In genomic region chr14:69484444-69485113, GRCh38 we compare ENCODE assay signal across 2 cellular contexts.
TF ChIP-seq lines count a peak whose summit lies in the region.

TSS of gene PLEKHD1 (plus strand) at chr14:69484728. CDS start at chr14:69484966, 238 bp downstream.

TF ChIP-seq in GM23338, 12 proteins besides CTCF, POLR2A, EP300 and RAD21 (continued from another document):
- TF ChIP-seq, protein P1, sequence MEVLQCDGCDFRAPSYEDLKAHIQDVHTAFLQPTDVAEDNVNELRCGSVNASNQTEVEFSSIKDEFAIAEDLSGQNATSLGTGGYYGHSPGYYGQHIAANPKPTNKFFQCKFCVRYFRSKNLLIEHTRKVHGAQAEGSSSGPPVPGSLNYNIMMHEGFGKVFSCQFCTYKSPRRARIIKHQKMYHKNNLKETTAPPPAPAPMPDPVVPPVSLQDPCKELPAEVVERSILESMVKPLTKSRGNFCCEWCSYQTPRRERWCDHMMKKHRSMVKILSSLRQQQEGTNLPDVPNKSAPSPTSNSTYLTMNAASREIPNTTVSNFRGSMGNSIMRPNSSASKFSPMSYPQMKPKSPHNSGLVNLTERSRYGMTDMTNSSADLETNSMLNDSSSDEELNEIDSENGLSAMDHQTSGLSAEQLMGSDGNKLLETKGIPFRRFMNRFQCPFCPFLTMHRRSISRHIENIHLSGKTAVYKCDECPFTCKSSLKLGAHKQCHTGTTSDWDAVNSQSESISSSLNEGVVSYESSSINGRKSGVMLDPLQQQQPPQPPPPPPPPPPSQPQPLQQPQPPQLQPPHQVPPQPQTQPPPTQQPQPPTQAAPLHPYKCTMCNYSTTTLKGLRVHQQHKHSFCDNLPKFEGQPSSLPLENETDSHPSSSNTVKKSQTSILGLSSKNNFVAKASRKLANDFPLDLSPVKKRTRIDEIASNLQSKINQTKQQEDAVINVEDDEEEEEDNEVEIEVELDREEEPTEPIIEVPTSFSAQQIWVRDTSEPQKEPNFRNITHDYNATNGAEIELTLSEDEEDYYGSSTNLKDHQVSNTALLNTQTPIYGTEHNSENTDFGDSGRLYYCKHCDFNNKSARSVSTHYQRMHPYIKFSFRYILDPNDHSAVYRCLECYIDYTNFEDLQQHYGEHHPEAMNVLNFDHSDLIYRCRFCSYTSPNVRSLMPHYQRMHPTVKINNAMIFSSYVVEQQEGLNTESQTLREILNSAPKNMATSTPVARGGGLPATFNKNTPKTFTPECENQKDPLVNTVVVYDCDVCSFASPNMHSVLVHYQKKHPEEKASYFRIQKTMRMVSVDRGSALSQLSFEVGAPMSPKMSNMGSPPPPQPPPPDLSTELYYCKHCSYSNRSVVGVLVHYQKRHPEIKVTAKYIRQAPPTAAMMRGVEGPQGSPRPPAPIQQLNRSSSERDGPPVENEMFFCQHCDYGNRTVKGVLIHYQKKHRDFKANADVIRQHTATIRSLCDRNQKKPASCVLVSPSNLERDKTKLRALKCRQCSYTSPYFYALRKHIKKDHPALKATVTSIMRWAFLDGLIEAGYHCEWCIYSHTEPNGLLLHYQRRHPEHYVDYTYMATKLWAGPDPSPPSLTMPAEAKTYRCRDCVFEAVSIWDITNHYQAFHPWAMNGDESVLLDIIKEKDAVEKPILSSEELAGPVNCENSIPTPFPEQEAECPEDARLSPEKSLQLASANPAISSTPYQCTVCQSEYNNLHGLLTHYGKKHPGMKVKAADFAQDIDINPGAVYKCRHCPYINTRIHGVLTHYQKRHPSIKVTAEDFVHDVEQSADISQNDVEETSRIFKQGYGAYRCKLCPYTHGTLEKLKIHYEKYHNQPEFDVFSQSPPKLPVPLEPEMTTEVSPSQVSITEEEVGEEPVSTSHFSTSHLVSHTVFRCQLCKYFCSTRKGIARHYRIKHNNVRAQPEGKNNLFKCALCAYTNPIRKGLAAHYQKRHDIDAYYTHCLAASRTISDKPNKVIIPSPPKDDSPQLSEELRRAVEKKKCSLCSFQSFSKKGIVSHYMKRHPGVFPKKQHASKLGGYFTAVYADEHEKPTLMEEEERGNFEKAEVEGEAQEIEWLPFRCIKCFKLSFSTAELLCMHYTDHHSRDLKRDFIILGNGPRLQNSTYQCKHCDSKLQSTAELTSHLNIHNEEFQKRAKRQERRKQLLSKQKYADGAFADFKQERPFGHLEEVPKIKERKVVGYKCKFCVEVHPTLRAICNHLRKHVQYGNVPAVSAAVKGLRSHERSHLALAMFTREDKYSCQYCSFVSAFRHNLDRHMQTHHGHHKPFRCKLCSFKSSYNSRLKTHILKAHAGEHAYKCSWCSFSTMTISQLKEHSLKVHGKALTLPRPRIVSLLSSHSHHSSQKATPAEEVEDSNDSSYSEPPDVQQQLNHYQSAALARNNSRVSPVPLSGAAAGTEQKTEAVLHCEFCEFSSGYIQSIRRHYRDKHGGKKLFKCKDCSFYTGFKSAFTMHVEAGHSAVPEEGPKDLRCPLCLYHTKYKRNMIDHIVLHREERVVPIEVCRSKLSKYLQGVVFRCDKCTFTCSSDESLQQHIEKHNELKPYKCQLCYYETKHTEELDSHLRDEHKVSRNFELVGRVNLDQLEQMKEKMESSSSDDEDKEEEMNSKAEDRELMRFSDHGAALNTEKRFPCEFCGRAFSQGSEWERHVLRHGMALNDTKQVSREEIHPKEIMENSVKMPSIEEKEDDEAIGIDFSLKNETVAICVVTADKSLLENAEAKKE (CRISPR knock-in tag; IDR thresholded peaks at IDR 0.05) = no peak
- TF ChIP-seq EZH2 (IDR thresholded peaks at IDR 0.05; ENCODE audit: low read depth, unreplicated experiment) (no peak), EZH2phosphoT487 (IDR thresholded peaks at IDR 0.05; ENCODE audit: unreplicated experiment) (no peak)
- TF ChIP-seq, protein P2, sequence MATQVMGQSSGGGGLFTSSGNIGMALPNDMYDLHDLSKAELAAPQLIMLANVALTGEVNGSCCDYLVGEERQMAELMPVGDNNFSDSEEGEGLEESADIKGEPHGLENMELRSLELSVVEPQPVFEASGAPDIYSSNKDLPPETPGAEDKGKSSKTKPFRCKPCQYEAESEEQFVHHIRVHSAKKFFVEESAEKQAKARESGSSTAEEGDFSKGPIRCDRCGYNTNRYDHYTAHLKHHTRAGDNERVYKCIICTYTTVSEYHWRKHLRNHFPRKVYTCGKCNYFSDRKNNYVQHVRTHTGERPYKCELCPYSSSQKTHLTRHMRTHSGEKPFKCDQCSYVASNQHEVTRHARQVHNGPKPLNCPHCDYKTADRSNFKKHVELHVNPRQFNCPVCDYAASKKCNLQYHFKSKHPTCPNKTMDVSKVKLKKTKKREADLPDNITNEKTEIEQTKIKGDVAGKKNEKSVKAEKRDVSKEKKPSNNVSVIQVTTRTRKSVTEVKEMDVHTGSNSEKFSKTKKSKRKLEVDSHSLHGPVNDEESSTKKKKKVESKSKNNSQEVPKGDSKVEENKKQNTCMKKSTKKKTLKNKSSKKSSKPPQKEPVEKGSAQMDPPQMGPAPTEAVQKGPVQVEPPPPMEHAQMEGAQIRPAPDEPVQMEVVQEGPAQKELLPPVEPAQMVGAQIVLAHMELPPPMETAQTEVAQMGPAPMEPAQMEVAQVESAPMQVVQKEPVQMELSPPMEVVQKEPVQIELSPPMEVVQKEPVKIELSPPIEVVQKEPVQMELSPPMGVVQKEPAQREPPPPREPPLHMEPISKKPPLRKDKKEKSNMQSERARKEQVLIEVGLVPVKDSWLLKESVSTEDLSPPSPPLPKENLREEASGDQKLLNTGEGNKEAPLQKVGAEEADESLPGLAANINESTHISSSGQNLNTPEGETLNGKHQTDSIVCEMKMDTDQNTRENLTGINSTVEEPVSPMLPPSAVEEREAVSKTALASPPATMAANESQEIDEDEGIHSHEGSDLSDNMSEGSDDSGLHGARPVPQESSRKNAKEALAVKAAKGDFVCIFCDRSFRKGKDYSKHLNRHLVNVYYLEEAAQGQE (IDR thresholded peaks at IDR 0.05; ENCODE audit: unreplicated experiment) = no peak

TF ChIP-seq in WTC11, 78 proteins besides CTCF, POLR2A, EP300 and RAD21 (continued from another document and continues in another):
- TF ChIP-seq MXD4 (CRISPR knock-in tag; IDR thresholded peaks at IDR 0.05; ENCODE audit: borderline replicate concordance) (no peak), CREM (CRISPR knock-in tag; IDR thresholded peaks at IDR 0.05) (no peak), MLX (CRISPR knock-in tag; IDR thresholded peaks at IDR 0.05) (no peak), RELA (CRISPR knock-in tag; IDR thresholded peaks at IDR 0.05; ENCODE audit: borderline replicate concordance) (no peak), ZNF232 (CRISPR knock-in tag; IDR thresholded peaks at IDR 0.05) (no peak), ETV6 (CRISPR knock-in tag; IDR thresholded peaks at IDR 0.05) (no peak), ZNF138 (CRISPR knock-in tag; conservative IDR thresholded peaks at IDR 0.05) (0 out of 2 replicates have a peak, but pooled peaks have one; percentile 45), ZNF317 (CRISPR knock-in tag; IDR thresholded peaks at IDR 0.05; ENCODE audit: borderline replicate concordance, low read depth) (no peak), ERG (CRISPR knock-in tag; IDR thresholded peaks at IDR 0.05) (no peak), E2F1 (CRISPR knock-in tag; IDR thresholded peaks at IDR 0.05) (0 out of 2 replicates have a peak, but pooled peaks have one; percentile 67), FOXP1 (CRISPR knock-in tag; IDR thresholded peaks at IDR 0.05; ENCODE audit: borderline replicate concordance) (no peak; the same call in 1 of the 2 replicates), NR3C1 (CRISPR knock-in tag; conservative IDR thresholded peaks at IDR 0.05; ENCODE audit: low read depth) (no peak), SOX15 (CRISPR knock-in tag; IDR thresholded peaks at IDR 0.05) (no peak), FOXK1 (CRISPR knock-in tag; IDR thresholded peaks at IDR 0.05) (peak; percentile 5; the same call in 1 of the 2 replicates), TCF7 (CRISPR knock-in tag; IDR thresholded peaks at IDR 0.05; ENCODE audit: low read depth) (0 out of 2 replicates have a peak, but pooled peaks have one; percentile 53), ZNF671 (CRISPR knock-in tag; IDR thresholded peaks at IDR 0.05) (no peak), TP53 (CRISPR knock-in tag; IDR thresholded peaks at IDR 0.05) (no peak; the same call in 1 of the 2 replicates), KAT7 (CRISPR knock-in tag; IDR thresholded peaks at IDR 0.05; ENCODE audit: borderline replicate concordance) (no peak), NFATC4 (CRISPR knock-in tag; IDR thresholded peaks at IDR 0.05) (no peak), EMX1 (CRISPR knock-in tag; IDR thresholded peaks at IDR 0.05) (no peak), ZBTB43 (CRISPR knock-in tag; IDR thresholded peaks at IDR 0.05) (no peak; the same call in 1 of the 2 replicates), OVOL2 (CRISPR knock-in tag; IDR thresholded peaks at IDR 0.05; ENCODE audit: borderline replicate concordance) (no peak), CBFB (CRISPR knock-in tag; IDR thresholded peaks at IDR 0.05; ENCODE audit: low read depth) (no peak), TEAD4 (CRISPR knock-in tag; IDR thresholded peaks at IDR 0.05) (no peak), GTF2I (CRISPR knock-in tag; conservative IDR thresholded peaks at IDR 0.05) (no peak), TEAD1 (CRISPR knock-in tag; IDR thresholded peaks at IDR 0.05) (no peak)
- TF ChIP-seq, protein P3, sequence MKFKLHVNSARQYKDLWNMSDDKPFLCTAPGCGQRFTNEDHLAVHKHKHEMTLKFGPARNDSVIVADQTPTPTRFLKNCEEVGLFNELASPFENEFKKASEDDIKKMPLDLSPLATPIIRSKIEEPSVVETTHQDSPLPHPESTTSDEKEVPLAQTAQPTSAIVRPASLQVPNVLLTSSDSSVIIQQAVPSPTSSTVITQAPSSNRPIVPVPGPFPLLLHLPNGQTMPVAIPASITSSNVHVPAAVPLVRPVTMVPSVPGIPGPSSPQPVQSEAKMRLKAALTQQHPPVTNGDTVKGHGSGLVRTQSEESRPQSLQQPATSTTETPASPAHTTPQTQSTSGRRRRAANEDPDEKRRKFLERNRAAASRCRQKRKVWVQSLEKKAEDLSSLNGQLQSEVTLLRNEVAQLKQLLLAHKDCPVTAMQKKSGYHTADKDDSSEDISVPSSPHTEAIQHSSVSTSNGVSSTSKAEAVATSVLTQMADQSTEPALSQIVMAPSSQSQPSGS (CRISPR knock-in tag; IDR thresholded peaks at IDR 0.05; ENCODE audit: borderline replicate concordance, low read depth) = no peak
- TF ChIP-seq, protein P4, sequence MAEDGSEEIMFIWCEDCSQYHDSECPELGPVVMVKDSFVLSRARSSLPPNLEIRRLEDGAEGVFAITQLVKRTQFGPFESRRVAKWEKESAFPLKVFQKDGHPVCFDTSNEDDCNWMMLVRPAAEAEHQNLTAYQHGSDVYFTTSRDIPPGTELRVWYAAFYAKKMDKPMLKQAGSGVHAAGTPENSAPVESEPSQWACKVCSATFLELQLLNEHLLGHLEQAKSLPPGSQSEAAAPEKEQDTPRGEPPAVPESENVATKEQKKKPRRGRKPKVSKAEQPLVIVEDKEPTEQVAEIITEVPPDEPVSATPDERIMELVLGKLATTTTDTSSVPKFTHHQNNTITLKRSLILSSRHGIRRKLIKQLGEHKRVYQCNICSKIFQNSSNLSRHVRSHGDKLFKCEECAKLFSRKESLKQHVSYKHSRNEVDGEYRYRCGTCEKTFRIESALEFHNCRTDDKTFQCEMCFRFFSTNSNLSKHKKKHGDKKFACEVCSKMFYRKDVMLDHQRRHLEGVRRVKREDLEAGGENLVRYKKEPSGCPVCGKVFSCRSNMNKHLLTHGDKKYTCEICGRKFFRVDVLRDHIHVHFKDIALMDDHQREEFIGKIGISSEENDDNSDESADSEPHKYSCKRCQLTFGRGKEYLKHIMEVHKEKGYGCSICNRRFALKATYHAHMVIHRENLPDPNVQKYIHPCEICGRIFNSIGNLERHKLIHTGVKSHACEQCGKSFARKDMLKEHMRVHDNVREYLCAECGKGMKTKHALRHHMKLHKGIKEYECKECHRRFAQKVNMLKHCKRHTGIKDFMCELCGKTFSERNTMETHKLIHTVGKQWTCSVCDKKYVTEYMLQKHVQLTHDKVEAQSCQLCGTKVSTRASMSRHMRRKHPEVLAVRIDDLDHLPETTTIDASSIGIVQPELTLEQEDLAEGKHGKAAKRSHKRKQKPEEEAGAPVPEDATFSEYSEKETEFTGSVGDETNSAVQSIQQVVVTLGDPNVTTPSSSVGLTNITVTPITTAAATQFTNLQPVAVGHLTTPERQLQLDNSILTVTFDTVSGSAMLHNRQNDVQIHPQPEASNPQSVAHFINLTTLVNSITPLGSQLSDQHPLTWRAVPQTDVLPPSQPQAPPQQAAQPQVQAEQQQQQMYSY (CRISPR knock-in tag; IDR thresholded peaks at IDR 0.05) = no peak
- TF ChIP-seq, protein P5, sequence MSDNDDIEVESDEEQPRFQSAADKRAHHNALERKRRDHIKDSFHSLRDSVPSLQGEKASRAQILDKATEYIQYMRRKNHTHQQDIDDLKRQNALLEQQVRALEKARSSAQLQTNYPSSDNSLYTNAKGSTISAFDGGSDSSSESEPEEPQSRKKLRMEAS (CRISPR knock-in tag; IDR thresholded peaks at IDR 0.05) = no peak
